Comparison of ENCODE assay signal across 30 cellular contexts in genomic region chr2:53242090-53242489, GRCh38.
"Had no signal": no experiment of that assay in that cellular context is flagged by ENCODE, and none has a peak within 500 bp of the region (broad histone marks: within the 10 kb centered on the region; RNA-seq: fewer than 3 reads in every experiment).

No MANE protein-coding gene starts in this region.

- H3K27me3 Mint-ChIP-seq: activated CD4-positive, alpha-beta memory T cell treated with anti-CD3 and anti-CD28 coated beads for 36 hours; activated CD4-positive, alpha-beta T cell treated with anti-CD3 and anti-CD28 coated beads, Interleukin-2, amount 10 ng/mL, durations not matched to agents 24 days and 14 days; activated naive CD8-positive, alpha-beta T cell treated with anti-CD3 and anti-CD28 coated beads for 36 hours; progenitor cell of endocrine pancreas; stimulated activated naive CD8-positive, alpha-beta T cell treated with anti-CD3 and anti-CD28 coated beads, Interleukin-15, amount 100 ng/mL, for 72 hours had no signal

- H3K4me3 ChIP-seq: adrenal gland, body of pancreas, cardiac muscle cell, gastroesophageal sphincter, ovary, sigmoid colon, upper lobe of left lung, vagina had no signal

- H3K27ac Mint-ChIP-seq: activated CD4-positive, alpha-beta memory T cell treated with anti-CD3 and anti-CD28 coated beads for 36 hours; activated CD4-positive, alpha-beta T cell treated with anti-CD3 and anti-CD28 coated beads, Interleukin-2, amount 10 ng/mL, durations not matched to agents 24 days and 14 days; activated naive CD4-positive, alpha-beta T cell treated with anti-CD3 and anti-CD28 coated beads for 36 hours; activated naive CD8-positive, alpha-beta T cell treated with anti-CD3 and anti-CD28 coated beads for 36 hours; activated T-helper 1 cell treated with anti-CD3 and anti-CD28 coated beads, Interleukin-12 subunit alpha, Interleukin-12 subunit beta, Interleukin-2, Interleukin-4 antibody, amounts not matched to agents 30 ng/mL and 10 ng/mL and 1 ng/mL, durations not matched to agents 14 hours and 24 hours and 36 hours; mesothelial cell of epicardium; naive thymus-derived CD4-positive, alpha-beta T cell; progenitor cell of endocrine pancreas; stimulated activated effector memory CD8-positive, alpha-beta T cell treated with anti-CD3 and anti-CD28 coated beads, Interleukin-12 subunit alpha, Interleukin-12 subunit beta, amount 100 ng/mL, for 72 hours; stimulated activated naive CD8-positive, alpha-beta T cell treated with anti-CD3 and anti-CD28 coated beads, Interleukin-15, amount 100 ng/mL, for 72 hours had no signal

- H3K27me3 ChIP-seq: adrenal gland, body of pancreas, cardiac muscle cell, gastroesophageal sphincter, ovary, sigmoid colon, upper lobe of left lung, vagina had no signal

- H3K9me3 Mint-ChIP-seq: activated CD4-positive, alpha-beta memory T cell treated with anti-CD3 and anti-CD28 coated beads for 36 hours; activated CD4-positive, alpha-beta T cell treated with anti-CD3 and anti-CD28 coated beads, Interleukin-2, amount 10 ng/mL, durations not matched to agents 24 days and 14 days; activated naive CD4-positive, alpha-beta T cell treated with anti-CD3 and anti-CD28 coated beads for 36 hours; activated naive CD8-positive, alpha-beta T cell treated with anti-CD3 and anti-CD28 coated beads for 36 hours; activated T-helper 1 cell treated with anti-CD3 and anti-CD28 coated beads, Interleukin-12 subunit alpha, Interleukin-12 subunit beta, Interleukin-2, Interleukin-4 antibody, amounts not matched to agents 30 ng/mL and 10 ng/mL and 1 ng/mL, durations not matched to agents 14 hours and 24 hours and 36 hours had no signal

- H3K4me1 ChIP-seq: adrenal gland, body of pancreas, gastroesophageal sphincter, sigmoid colon, upper lobe of left lung, vagina had no signal

- H3K36me3 Mint-ChIP-seq: activated CD4-positive, alpha-beta memory T cell treated with anti-CD3 and anti-CD28 coated beads for 36 hours; activated naive CD8-positive, alpha-beta T cell treated with anti-CD3 and anti-CD28 coated beads for 36 hours; mesothelial cell of epicardium; naive thymus-derived CD4-positive, alpha-beta T cell; stimulated activated effector memory CD8-positive, alpha-beta T cell treated with anti-CD3 and anti-CD28 coated beads, Interleukin-12 subunit alpha, Interleukin-12 subunit beta, amount 100 ng/mL, for 72 hours had no signal

- H3K36me3 ChIP-seq: adrenal gland, cardiac muscle cell, gastroesophageal sphincter, ovary, sigmoid colon, upper lobe of left lung, vagina, WERI-Rb-1 had no signal

- H3K27ac ChIP-seq: adrenal gland, body of pancreas, cardiac muscle cell, gastroesophageal sphincter, ovary, sigmoid colon, upper lobe of left lung, vagina, WERI-Rb-1 had no signal

- ATAC-seq: body of pancreas; gastroesophageal sphincter; left colon; naive thymus-derived CD4-positive, alpha-beta T cell; stimulated activated effector memory CD8-positive, alpha-beta T cell treated with anti-CD3 and anti-CD28 coated beads, Interleukin-12 subunit alpha, Interleukin-12 subunit beta, amount 100 ng/mL, for 72 hours; stimulated activated naive CD8-positive, alpha-beta T cell treated with anti-CD3 and anti-CD28 coated beads, Interleukin-15, amount 100 ng/mL, for 72 hours had no signal

- H3K4me3 Mint-ChIP-seq: activated CD4-positive, alpha-beta memory T cell treated with anti-CD3 and anti-CD28 coated beads for 36 hours; activated CD4-positive, alpha-beta T cell treated with anti-CD3 and anti-CD28 coated beads, Interleukin-2, amount 10 ng/mL, durations not matched to agents 24 days and 14 days; activated naive CD4-positive, alpha-beta T cell treated with anti-CD3 and anti-CD28 coated beads for 36 hours; activated naive CD8-positive, alpha-beta T cell treated with anti-CD3 and anti-CD28 coated beads for 36 hours; activated T-helper 1 cell treated with anti-CD3 and anti-CD28 coated beads, Interleukin-12 subunit alpha, Interleukin-12 subunit beta, Interleukin-2, Interleukin-4 antibody, amounts not matched to agents 30 ng/mL and 10 ng/mL and 1 ng/mL, durations not matched to agents 14 hours and 24 hours and 36 hours; mesothelial cell of epicardium; naive thymus-derived CD4-positive, alpha-beta T cell; stimulated activated effector memory CD8-positive, alpha-beta T cell treated with anti-CD3 and anti-CD28 coated beads, Interleukin-12 subunit alpha, Interleukin-12 subunit beta, amount 100 ng/mL, for 72 hours; stimulated activated naive CD8-positive, alpha-beta T cell treated with anti-CD3 and anti-CD28 coated beads, Interleukin-15, amount 100 ng/mL, for 72 hours had no signal

- H3K9me3 ChIP-seq: adrenal gland, body of pancreas, gastroesophageal sphincter, ovary, sigmoid colon, upper lobe of left lung, vagina had no signal

- DNase-seq: activated CD4-positive, alpha-beta memory T cell treated with anti-CD3 and anti-CD28 coated beads for 36 hours; activated CD4-positive, alpha-beta T cell treated with anti-CD3 and anti-CD28 coated beads, Interleukin-2, amount 10 ng/mL, durations not matched to agents 24 days and 14 days; activated CD4-positive, CD25-positive, alpha-beta regulatory T cell treated with anti-CD3 and anti-CD28 coated beads, Interleukin-2, amount 50 U/mL, for 72 hours; activated CD8-positive, alpha-beta memory T cell treated with anti-CD3 and anti-CD28 coated beads, Interleukin-2, amount 50 U/mL, for 4 hours; activated effector memory CD4-positive, alpha-beta T cell treated with anti-CD3 and anti-CD28 coated beads, Interleukin-2, amount 50 U/mL, for 16 hours; activated naive CD4-positive, alpha-beta T cell treated with anti-CD3 and anti-CD28 coated beads for 36 hours; activated naive CD8-positive, alpha-beta T cell treated with anti-CD3 and anti-CD28 coated beads for 36 hours; activated T-cell treated with anti-CD3 and anti-CD28 coated beads, Interleukin-2, amount 50 U/mL, for 1 hour; adrenal gland; aorta; hippocampal formation; naive thymus-derived CD4-positive, alpha-beta T cell; ovary; retina; sigmoid colon; small intestine; stimulated activated CD4-positive, alpha-beta T cell treated with anti-CD3 and anti-CD28 coated beads, Interleukin-4, amount 100 ng/mL, for 24 hours; stimulated activated naive CD8-positive, alpha-beta T cell treated with anti-CD3 and anti-CD28 coated beads, Interleukin-15, amount 100 ng/mL, for 72 hours; substantia nigra; upper lobe of left lung; WERI-Rb-1 had no signal

- H3K4me1 Mint-ChIP-seq: activated CD4-positive, alpha-beta T cell treated with anti-CD3 and anti-CD28 coated beads, Interleukin-2, amount 10 ng/mL, durations not matched to agents 24 days and 14 days; activated naive CD8-positive, alpha-beta T cell treated with anti-CD3 and anti-CD28 coated beads for 36 hours; mesothelial cell of epicardium; naive thymus-derived CD4-positive, alpha-beta T cell; stimulated activated naive CD8-positive, alpha-beta T cell treated with anti-CD3 and anti-CD28 coated beads, Interleukin-15, amount 100 ng/mL, for 72 hours had no signal
